ENCODE assay signal across 1 cellular context in the genomic region with DNA sequence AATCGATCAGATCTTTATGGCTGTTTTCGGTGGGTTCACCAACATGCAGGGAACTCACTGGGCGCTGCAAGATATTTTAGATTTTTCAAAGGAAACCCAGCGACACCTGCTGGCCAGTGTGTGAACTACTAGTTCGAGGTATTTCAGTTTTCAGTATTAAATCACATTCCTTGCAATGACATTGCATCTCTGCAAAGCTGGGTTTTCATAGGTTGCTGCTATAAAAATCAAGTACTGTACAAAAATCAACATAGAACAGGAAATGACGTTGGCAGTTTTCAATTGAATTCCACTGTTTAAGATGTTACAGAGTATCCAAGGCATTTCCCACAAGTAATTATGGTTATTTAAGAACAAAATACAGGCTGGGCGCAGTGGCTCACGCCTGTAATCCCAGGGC.
TF ChIP-seq lines count a peak whose summit lies in the region.

No MANE protein-coding gene starts in this region.

TF ChIP-seq in HEK293, 187 proteins besides CTCF, POLR2A, EP300 and RAD21 (continued from another document):
- TF ChIP-seq, protein P1, sequence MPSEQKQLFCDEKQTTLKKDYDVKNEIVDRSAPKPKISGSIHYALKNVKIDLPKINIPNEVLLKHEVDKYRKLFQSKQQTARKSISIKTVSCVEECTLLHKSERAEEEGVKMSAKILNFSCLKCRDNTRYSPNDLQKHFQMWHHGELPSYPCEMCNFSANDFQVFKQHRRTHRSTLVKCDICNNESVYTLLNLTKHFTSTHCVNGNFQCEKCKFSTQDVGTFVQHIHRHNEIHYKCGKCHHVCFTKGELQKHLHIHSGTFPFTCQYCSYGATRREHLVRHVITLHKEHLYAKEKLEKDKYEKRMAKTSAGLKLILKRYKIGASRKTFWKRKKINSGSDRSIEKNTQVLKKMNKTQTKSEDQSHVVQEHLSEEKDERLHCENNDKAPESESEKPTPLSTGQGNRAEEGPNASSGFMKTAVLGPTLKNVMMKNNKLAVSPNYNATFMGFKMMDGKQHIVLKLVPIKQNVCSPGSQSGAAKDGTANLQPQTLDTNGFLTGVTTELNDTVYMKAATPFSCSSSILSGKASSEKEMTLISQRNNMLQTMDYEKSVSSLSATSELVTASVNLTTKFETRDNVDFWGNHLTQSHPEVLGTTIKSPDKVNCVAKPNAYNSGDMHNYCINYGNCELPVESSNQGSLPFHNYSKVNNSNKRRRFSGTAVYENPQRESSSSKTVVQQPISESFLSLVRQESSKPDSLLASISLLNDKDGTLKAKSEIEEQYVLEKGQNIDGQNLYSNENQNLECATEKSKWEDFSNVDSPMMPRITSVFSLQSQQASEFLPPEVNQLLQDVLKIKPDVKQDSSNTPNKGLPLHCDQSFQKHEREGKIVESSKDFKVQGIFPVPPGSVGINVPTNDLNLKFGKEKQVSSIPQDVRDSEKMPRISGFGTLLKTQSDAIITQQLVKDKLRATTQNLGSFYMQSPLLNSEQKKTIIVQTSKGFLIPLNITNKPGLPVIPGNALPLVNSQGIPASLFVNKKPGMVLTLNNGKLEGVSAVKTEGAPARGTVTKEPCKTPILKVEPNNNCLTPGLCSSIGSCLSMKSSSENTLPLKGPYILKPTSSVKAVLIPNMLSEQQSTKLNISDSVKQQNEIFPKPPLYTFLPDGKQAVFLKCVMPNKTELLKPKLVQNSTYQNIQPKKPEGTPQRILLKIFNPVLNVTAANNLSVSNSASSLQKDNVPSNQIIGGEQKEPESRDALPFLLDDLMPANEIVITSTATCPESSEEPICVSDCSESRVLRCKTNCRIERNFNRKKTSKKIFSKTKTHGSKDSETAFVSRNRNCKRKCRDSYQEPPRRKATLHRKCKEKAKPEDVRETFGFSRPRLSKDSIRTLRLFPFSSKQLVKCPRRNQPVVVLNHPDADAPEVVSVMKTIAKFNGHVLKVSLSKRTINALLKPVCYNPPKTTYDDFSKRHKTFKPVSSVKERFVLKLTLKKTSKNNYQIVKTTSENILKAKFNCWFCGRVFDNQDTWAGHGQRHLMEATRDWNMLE (tag by site-specific recombination; conservative IDR thresholded peaks at IDR 0.05; ENCODE audit: low read depth) = no peak
- TF ChIP-seq ZNF558 (tag by site-specific recombination; IDR thresholded peaks at IDR 0.05) = 0 out of 2 replicates have a peak, but pooled peaks have one; percentile 50
- peak; percentile 48; the same call in 1 of the 2 replicates for TF ChIP-seq ZNF660 (tag by site-specific recombination; IDR thresholded peaks at IDR 0.05)
- TF ChIP-seq ZNF140 (tag by site-specific recombination; IDR thresholded peaks at IDR 0.05) = no peak
- no peak for TF ChIP-seq ZNF473 (tag by site-specific recombination; IDR thresholded peaks at IDR 0.05)
- no peak for TF ChIP-seq ZNF138 (tag by site-specific recombination; IDR thresholded peaks at IDR 0.05; ENCODE audit: borderline replicate concordance)
- TF ChIP-seq ZNF654 (tag by site-specific recombination; IDR thresholded peaks at IDR 0.05; ENCODE audit: low read depth) = peak; percentile 57
- no peak for TF ChIP-seq HOXA7 (CRISPR knock-in tag; IDR thresholded peaks at IDR 0.05; ENCODE audit: borderline replicate concordance)
- TF ChIP-seq ZNF239 (tag by site-specific recombination; IDR thresholded peaks at IDR 0.05) = no peak
- TF ChIP-seq, protein P2, sequence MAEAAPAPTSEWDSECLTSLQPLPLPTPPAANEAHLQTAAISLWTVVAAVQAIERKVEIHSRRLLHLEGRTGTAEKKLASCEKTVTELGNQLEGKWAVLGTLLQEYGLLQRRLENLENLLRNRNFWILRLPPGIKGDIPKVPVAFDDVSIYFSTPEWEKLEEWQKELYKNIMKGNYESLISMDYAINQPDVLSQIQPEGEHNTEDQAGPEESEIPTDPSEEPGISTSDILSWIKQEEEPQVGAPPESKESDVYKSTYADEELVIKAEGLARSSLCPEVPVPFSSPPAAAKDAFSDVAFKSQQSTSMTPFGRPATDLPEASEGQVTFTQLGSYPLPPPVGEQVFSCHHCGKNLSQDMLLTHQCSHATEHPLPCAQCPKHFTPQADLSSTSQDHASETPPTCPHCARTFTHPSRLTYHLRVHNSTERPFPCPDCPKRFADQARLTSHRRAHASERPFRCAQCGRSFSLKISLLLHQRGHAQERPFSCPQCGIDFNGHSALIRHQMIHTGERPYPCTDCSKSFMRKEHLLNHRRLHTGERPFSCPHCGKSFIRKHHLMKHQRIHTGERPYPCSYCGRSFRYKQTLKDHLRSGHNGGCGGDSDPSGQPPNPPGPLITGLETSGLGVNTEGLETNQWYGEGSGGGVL (tag by site-specific recombination; IDR thresholded peaks at IDR 0.05) = no peak
- TF ChIP-seq ZNF843 (tag by site-specific recombination; IDR thresholded peaks at IDR 0.05) = no peak
- 0 out of 2 replicates have a peak, but pooled peaks have one; percentile 11 for TF ChIP-seq ZNF10 (tag by site-specific recombination; IDR thresholded peaks at IDR 0.05)
- peak; percentile 43; the same call in 1 of the 2 replicates for TF ChIP-seq ZBTB17 (tag by site-specific recombination; IDR thresholded peaks at IDR 0.05)
- TF ChIP-seq ZFP37 (tag by site-specific recombination; IDR thresholded peaks at IDR 0.05) = no peak
- no peak for TF ChIP-seq ZNF404 (tag by site-specific recombination; IDR thresholded peaks at IDR 0.05)
- no peak for TF ChIP-seq ZNF555 (tag by site-specific recombination; conservative IDR thresholded peaks at IDR 0.05)
- no peak for TF ChIP-seq ZNF223 (tag by site-specific recombination; IDR thresholded peaks at IDR 0.05)
- TF ChIP-seq, protein P3, sequence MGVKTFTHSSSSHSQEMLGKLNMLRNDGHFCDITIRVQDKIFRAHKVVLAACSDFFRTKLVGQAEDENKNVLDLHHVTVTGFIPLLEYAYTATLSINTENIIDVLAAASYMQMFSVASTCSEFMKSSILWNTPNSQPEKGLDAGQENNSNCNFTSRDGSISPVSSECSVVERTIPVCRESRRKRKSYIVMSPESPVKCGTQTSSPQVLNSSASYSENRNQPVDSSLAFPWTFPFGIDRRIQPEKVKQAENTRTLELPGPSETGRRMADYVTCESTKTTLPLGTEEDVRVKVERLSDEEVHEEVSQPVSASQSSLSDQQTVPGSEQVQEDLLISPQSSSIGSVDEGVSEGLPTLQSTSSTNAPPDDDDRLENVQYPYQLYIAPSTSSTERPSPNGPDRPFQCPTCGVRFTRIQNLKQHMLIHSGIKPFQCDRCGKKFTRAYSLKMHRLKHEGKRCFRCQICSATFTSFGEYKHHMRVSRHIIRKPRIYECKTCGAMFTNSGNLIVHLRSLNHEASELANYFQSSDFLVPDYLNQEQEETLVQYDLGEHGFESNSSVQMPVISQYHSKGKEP (tag by site-specific recombination; IDR thresholded peaks at IDR 0.05) = peak; percentile 73
- no peak for TF ChIP-seq WT1 (tag by site-specific recombination; IDR thresholded peaks at IDR 0.05)
- TF ChIP-seq, protein P4, sequence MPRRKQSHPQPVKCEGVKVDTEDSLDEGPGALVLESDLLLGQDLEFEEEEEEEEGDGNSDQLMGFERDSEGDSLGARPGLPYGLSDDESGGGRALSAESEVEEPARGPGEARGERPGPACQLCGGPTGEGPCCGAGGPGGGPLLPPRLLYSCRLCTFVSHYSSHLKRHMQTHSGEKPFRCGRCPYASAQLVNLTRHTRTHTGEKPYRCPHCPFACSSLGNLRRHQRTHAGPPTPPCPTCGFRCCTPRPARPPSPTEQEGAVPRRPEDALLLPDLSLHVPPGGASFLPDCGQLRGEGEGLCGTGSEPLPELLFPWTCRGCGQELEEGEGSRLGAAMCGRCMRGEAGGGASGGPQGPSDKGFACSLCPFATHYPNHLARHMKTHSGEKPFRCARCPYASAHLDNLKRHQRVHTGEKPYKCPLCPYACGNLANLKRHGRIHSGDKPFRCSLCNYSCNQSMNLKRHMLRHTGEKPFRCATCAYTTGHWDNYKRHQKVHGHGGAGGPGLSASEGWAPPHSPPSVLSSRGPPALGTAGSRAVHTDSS (tag by site-specific recombination; IDR thresholded peaks at IDR 0.05) = no peak
- no peak for TF ChIP-seq TCF7L2 (IDR thresholded peaks at IDR 0.05; ENCODE audit: borderline replicate concordance, low read depth, low read length)
- no peak for TF ChIP-seq ZNF521 (tag by site-specific recombination; IDR thresholded peaks at IDR 0.05)
- no peak for TF ChIP-seq ZNF169 (tag by site-specific recombination; IDR thresholded peaks at IDR 0.05)
TF ChIP-seq in HEK293: peak in this region for 7.
